ENCODE assay signal across 12 cellular contexts in the genomic region with DNA sequence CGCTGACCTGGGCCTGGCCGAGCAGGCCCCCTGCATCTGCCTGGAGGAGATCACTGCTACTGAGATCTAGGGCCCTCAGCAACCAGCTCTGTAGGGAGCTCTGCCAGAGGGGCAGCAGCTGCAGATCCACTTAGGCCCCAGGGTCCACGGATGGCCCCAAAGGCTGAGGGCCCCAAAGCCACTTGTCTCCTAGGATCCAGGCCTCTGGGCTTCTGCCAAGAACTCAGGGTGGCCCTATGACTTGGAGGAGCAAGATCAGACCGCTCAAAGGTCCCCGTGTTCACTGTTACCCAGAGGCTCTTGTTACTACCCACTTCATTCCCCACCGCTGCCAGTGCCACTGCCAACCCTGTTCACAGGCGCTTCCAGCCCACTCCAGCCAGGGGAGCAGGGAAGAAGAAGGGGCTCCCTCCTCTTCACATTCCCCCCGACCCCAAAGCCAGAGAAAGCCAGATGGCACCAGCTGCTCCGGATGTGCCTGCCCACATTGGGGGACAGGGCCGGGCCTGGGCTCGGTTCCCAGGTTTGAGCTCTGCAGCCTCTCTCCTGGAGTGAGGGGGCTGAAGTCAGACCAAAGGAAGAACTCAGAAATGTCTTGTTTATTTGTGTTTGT. TPM values are rescaled to one million over a fixed set of nuclear protein-coding genes. Genes with fewer than 3 reads are reported as not detected.
DNase-seq lines count a peak whose midpoint lies in the region; ATAC-seq, FAIRE-seq and TF ChIP-seq lines count a peak whose summit lies in the region.
"Had no signal": no experiment of that assay in that cellular context is flagged by ENCODE, and none has a peak within 500 bp of the region (broad histone marks: within the 10 kb centered on the region; RNA-seq: fewer than 3 reads in every experiment).

No MANE protein-coding gene starts in this region.

- peaks cover 29% of the 10 kb centered on the region for H3K79me2 ChIP-seq in fibroblast of lung (ENCODE audit: control insufficient read depth, insufficient read depth, low read length)

- peak overlapping the region; percentile 30 for H3K9ac ChIP-seq in fibroblast of lung (ENCODE audit: insufficient read depth, low read length)

- DNase-seq in Right ventricle myocardium inferior (ENCODE audit: missing footprints) (no peak), cardiac septum (ENCODE audit: low spot score) (no peak), fibroblast of lung (ENCODE audit: low read depth in 2 of 2) (peak in 1 of 2 donors; percentile 61), myocyte (ENCODE audit: low read depth) (peak; percentile 86), RPMI8226 (no peak), GM19239 (ENCODE audit: insufficient read length, low spot score) (no peak), glomerular visceral epithelial cell (ENCODE audit: extremely low spot score) (no peak)
- DNase-seq: ACHN; activated CD8-positive, alpha-beta memory T cell treated with anti-CD3 and anti-CD28 coated beads for 24 hours; activated naive CD4-positive, alpha-beta T cell; MV-4-11 had no signal

- no peak overlapping the region for H3K4me2 ChIP-seq in fibroblast of lung (ENCODE audit: extremely low read depth, insufficient read depth, low read length)

- intact Hi-C loops in Right ventricle myocardium inferior (cut with DNase I) = no loop called here
- intact Hi-C loops in cardiac septum (cut with DNase I) = no loop called here

- no peak for TF ChIP-seq CTCF in fibroblast of lung (conservative IDR thresholded peaks at IDR 0.05 in 1 of 2, IDR thresholded peaks at IDR 0.05 in 1 of 2; ENCODE audit: low read depth in 1 of 2, low read length in 2 of 2)

- H3K4me1 ChIP-seq in fibroblast of lung (ENCODE audit: control insufficient read depth, extremely low read depth, insufficient read depth, low read length) (peaks cover 16% of the 10 kb centered on the region), urinary bladder (ENCODE audit: insufficient read depth) (peaks cover 1% of the 10 kb centered on the region)

- peak overlapping the region; percentile 2 for H3K27ac ChIP-seq in fibroblast of lung (ENCODE audit: insufficient read depth, low read length)
- peak overlapping the region; percentile 40 for H3K27ac ChIP-seq in urinary bladder (ENCODE audit: low read depth)

- H3K36me3 ChIP-seq in fibroblast of lung (ENCODE audit: control insufficient read depth, insufficient read depth, low read length) (peaks cover 42% of the 10 kb centered on the region), urinary bladder (ENCODE audit: insufficient read depth) (no peaks in the 10 kb centered on the region)

- ATAC-seq in Right ventricle myocardium inferior = peak; percentile 29

- no peaks in the 10 kb centered on the region for H3K9me3 ChIP-seq in fibroblast of lung (ENCODE audit: control insufficient read depth, insufficient read depth, low read depth, low read length)

- H3K4me3 ChIP-seq in fibroblast of lung (replicated peaks in 1 of 4; ENCODE audit: control extremely low read depth in 1 of 4, insufficient read depth in 1 of 4, low read depth in 3 of 4, low read length in 4 of 4) = no peak overlapping the region
- H3K4me3 ChIP-seq in urinary bladder (ENCODE audit: low read depth, low read length) = no peak overlapping the region

- 41% methylated on average over 11 of the region's 11 CpGs for WGBS in urinary bladder

- no peaks in the 10 kb centered on the region for H3K27me3 ChIP-seq in fibroblast of lung (ENCODE audit: control insufficient read depth, insufficient read depth, low read length)

- H2AFZ ChIP-seq in fibroblast of lung (ENCODE audit: low read length) = no peak overlapping the region

- no peak for FAIRE-seq in GM19239 (lab: Jason Lieb, UNC)

- H4K20me1 ChIP-seq in fibroblast of lung (ENCODE audit: control insufficient read depth, extremely low read depth, insufficient read depth, low read length) = peaks cover 2% of the 10 kb centered on the region

RNA-seq across cellular contexts. Expression of a gene that starts 7.6 kb away (rescaled TPM):
- total RNA-seq in Right ventricle myocardium inferior (43.4 TPM), cardiac septum (47.2 TPM), fibroblast of lung (120 and 129 TPM in 2 replicates), myocyte (134 and 204 TPM in 2 replicates), urinary bladder (35.6 TPM)
- polyA plus RNA-seq in fibroblast of lung (33.2 and 34.7 TPM in 2 replicates), urinary bladder (142 TPM)
- 71.7 and 81.3 TPM in 2 replicates for polyA plus RNA-seq in fibroblast of lung (2012)
- polyA minus RNA-seq in fibroblast of lung (ENCODE audit: low replicate concordance) = 51.1 and 59.0 TPM in 2 replicates
- 85.7 TPM for polyA plus RNA-seq in myocyte (2012)

RNA-seq across cellular contexts. Expression of a gene that starts 19.9 kb away (rescaled TPM):
- 6.6 TPM for total RNA-seq in Right ventricle myocardium inferior
- total RNA-seq in cardiac septum = 5.2 TPM
- 6.1 and 8.0 TPM in 2 replicates for total RNA-seq in fibroblast of lung
- polyA plus RNA-seq in fibroblast of lung = 3.8 and 6.7 TPM in 2 replicates
- 4.1 and 6.2 TPM in 2 replicates for polyA plus RNA-seq in fibroblast of lung (2012)
- 7.5 and 14.6 TPM in 2 replicates for polyA minus RNA-seq in fibroblast of lung (ENCODE audit: low replicate concordance)
- total RNA-seq in myocyte = 5.1 and 5.8 TPM in 2 replicates
- 8.4 TPM for polyA plus RNA-seq in myocyte (2012)
- total RNA-seq in urinary bladder = 3.2 TPM
- 7.9 TPM for polyA plus RNA-seq in urinary bladder

RNA-seq across cellular contexts. Expression of a gene that starts 19.9 kb away (rescaled TPM):
- 58.3 TPM for total RNA-seq in Right ventricle myocardium inferior
- 51.7 TPM for total RNA-seq in cardiac septum
- total RNA-seq in fibroblast of lung = 54.4 and 61.4 TPM in 2 replicates
- polyA plus RNA-seq in fibroblast of lung = 62.1 and 87.5 TPM in 2 replicates
- polyA plus RNA-seq in fibroblast of lung (2012) = 102 and 139 TPM in 2 replicates
- polyA minus RNA-seq in fibroblast of lung (ENCODE audit: low replicate concordance) = 31.9 and 43.6 TPM in 2 replicates
- 65.6 and 70.2 TPM in 2 replicates for total RNA-seq in myocyte
- 112 TPM for polyA plus RNA-seq in myocyte (2012)
- total RNA-seq in urinary bladder = 35.4 TPM
- polyA plus RNA-seq in urinary bladder = 153 TPM

RNA-seq across cellular contexts. Expression of a gene that starts 23.7 kb away (rescaled TPM):
- total RNA-seq in Right ventricle myocardium inferior = 0.22 TPM
- 0.40 TPM for total RNA-seq in cardiac septum
- total RNA-seq in fibroblast of lung = 1.3 TPM in 2 replicates
- polyA plus RNA-seq in fibroblast of lung = 0.42 and 0.50 TPM in 2 replicates
- polyA plus RNA-seq in fibroblast of lung (2012) = 1.0 and 1.4 TPM in 2 replicates
- polyA minus RNA-seq in fibroblast of lung (ENCODE audit: low replicate concordance) = 0.08 TPM in 1 of 2 replicates, not detected in the other
- total RNA-seq in myocyte = 0.16 and 1.9 TPM in 2 replicates
- polyA plus RNA-seq in myocyte (2012) = 4.0 TPM
- 0.21 TPM for total RNA-seq in urinary bladder
- polyA plus RNA-seq in urinary bladder = 0.46 TPM

RNA-seq across cellular contexts. Expression of a gene that starts 23.8 kb away (rescaled TPM):
- total RNA-seq in Right ventricle myocardium inferior (14.1 TPM), cardiac septum (30.8 TPM), fibroblast of lung (39.3 and 55.0 TPM in 2 replicates), myocyte (103 and 122 TPM in 2 replicates), urinary bladder (29.9 TPM)
- polyA plus RNA-seq in fibroblast of lung (79.3 and 90.9 TPM in 2 replicates), urinary bladder (34.7 TPM)
- 48.7 and 51.3 TPM in 2 replicates for polyA plus RNA-seq in fibroblast of lung (2012)
- polyA minus RNA-seq in fibroblast of lung (ENCODE audit: low replicate concordance) = 125 and 157 TPM in 2 replicates
- polyA plus RNA-seq in myocyte (2012) = 77.4 TPM
